Comparison of ENCODE assay signal across 9 cellular contexts in the genomic region with DNA sequence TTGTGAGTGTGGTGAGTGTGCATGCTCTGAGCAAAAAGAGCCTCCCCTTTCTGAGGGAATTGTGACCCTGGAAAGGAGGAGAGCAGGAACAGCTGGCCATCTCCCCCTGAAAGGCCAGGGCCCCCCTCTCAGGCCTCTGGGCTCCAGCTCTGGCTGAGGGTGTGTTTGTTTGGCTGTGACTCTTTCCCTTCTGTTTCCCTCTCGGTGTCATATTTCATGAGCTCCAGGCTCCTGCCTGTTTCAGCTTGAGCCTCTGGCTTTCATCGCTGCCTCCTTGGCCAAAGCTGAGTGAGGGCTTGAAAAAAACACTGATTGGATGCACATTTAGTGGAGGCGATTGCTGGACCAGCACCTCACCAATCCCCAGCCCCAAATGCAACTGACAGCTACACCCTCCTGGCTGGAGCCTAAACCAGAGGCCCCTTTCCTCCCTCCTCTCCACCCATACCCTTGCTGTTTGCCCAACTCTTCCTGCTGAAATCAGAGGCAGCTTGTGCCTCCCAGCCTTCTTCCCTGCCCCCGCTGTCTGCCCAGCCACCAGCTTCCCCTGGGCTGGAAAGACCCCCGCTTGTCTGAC.
A peak's percentile ranks its signal among the peaks of the same experiment; 100 is the strongest.
DNase-seq lines count a peak whose midpoint lies in the region; ATAC-seq and TF ChIP-seq lines count a peak whose summit lies in the region.
"Had no signal": no experiment of that assay in that cellular context is flagged by ENCODE, and none has a peak within 500 bp of the region (broad histone marks: within the 10 kb centered on the region; RNA-seq: fewer than 3 reads in every experiment).

No MANE protein-coding gene starts in this region.

- WGBS in heart right ventricle, 2 donors = 10 to 21% methylated on average over 5 of the region's 5 CpGs
- 19% methylated on average over 5 of the region's 5 CpGs for WGBS in prostate gland

- H3K27me3 ChIP-seq in AG04450 (ENCODE audit: control insufficient read depth, insufficient read depth, low read length) (no peaks in the 10 kb centered on the region), WERI-Rb-1 (ENCODE audit: insufficient read depth, low read depth, severe bottlenecking) (no peaks in the 10 kb centered on the region), heart right ventricle (no peaks in the 10 kb centered on the region), prostate gland (replicated peaks; ENCODE audit: insufficient read depth) (no peaks in the 10 kb centered on the region)

- POLR2A ChIA-PET in AG04450 (lab: Yijun Ruan, JAX) = interaction anchor here (0.5 to 2.4 kb wide), 6 partner anchors 14 to 125 kb away, joined by 3 to 19 read pairs (median 3); a partner anchor contains a TSS

- no peak overlapping the region for H3K27ac Mint-ChIP-seq in activated naive CD4-positive, alpha-beta T cell treated with anti-CD3 and anti-CD28 coated beads, Interleukin-2, amount 10 ng/mL, durations not matched to agents 7 days and 5 days

- H3K4me3 ChIP-seq in AG04450 (ENCODE audit: low read depth, low read length) (peak overlapping the region; percentile 29), WERI-Rb-1 (ENCODE audit: low read depth, low read length) (no peak overlapping the region; the same call in 1 of the 2 replicates), heart right ventricle (peak overlapping the region in 3 of 10 donors; percentile 3 to 13 (median 7)), prostate gland (no peak overlapping the region)

- peaks cover 3% of the 10 kb centered on the region for H3K27me3 Mint-ChIP-seq in activated naive CD4-positive, alpha-beta T cell treated with anti-CD3 and anti-CD28 coated beads, Interleukin-2, amount 10 ng/mL, durations not matched to agents 7 days and 5 days

- intact Hi-C loops in heart right ventricle (cut with DNase I) = loop anchor here in 2 of 10 donors (5.0 to 10.0 kb wide), 2 partner anchors 62 to 64 kb away; a partner anchor contains a TSS
- intact Hi-C loops in prostate gland (cut with DNase I) = no loop called here

- CTCF ChIA-PET in AG04450 (lab: Charles Lee) = interaction anchor here (0.5 to 0.9 kb wide), 4 partner anchors 18 to 660 kb away, joined by 3 to 6 read pairs (median 4); no protein-coding TSS in a partner anchor
- CTCF ChIA-PET in activated naive CD4-positive, alpha-beta T cell treated with anti-CD3 and anti-CD28 coated beads, Interleukin-2, amount 10 ng/mL, durations not matched to agents 7 days and 5 days (lab: Charles Lee) = no interaction called here

- H3K4me3 Mint-ChIP-seq in activated naive CD4-positive, alpha-beta T cell treated with anti-CD3 and anti-CD28 coated beads, Interleukin-2, amount 10 ng/mL, durations not matched to agents 7 days and 5 days = no peak overlapping the region

- H3K27ac ChIP-seq in AG04450 (ENCODE audit: low read depth, low read length) (peak overlapping the region; percentile 83), WERI-Rb-1 (peak overlapping the region; percentile 93), heart right ventricle (peak overlapping the region; percentile 27 to 80 (median 71)), prostate gland (peak overlapping the region; percentile 71 to 74)

- peak; percentile 30 for TF ChIP-seq POLR2A in prostate gland (IDR thresholded peaks at IDR 0.05)

- DNase-seq in AG04450 (ENCODE audit: low read depth, low spot score) (peak; percentile 75), NCI-H1436 (lab: John Stamatoyannopoulos, UW) (peak; percentile 64), WERI-Rb-1 (peak; percentile 95), heart right ventricle (peak; percentile 72 to 84), prostate gland (ENCODE audit: low spot score) (peak; percentile 89)
- DNase-seq in activated naive CD4-positive, alpha-beta T cell treated with anti-CD3 and anti-CD28 coated beads, Interleukin-2, amount 10 ng/mL, durations not matched to agents 7 days and 5 days = no peak
- DNase-seq: DND-41 had no signal

- no peaks in the 10 kb centered on the region for H3K9me3 Mint-ChIP-seq in activated naive CD4-positive, alpha-beta T cell treated with anti-CD3 and anti-CD28 coated beads, Interleukin-2, amount 10 ng/mL, durations not matched to agents 7 days and 5 days

- no peaks in the 10 kb centered on the region for H3K4me1 Mint-ChIP-seq in activated naive CD4-positive, alpha-beta T cell treated with anti-CD3 and anti-CD28 coated beads, Interleukin-2, amount 10 ng/mL, durations not matched to agents 7 days and 5 days

- H3K4me1 ChIP-seq in heart right ventricle (peaks cover 0 to 52% (median 36%) of the 10 kb centered on the region in 9 donors), prostate gland (replicated peaks) (peaks cover 7% of the 10 kb centered on the region)

- H3K9me3 ChIP-seq in AG04450 (ENCODE audit: control insufficient read depth, insufficient read depth, low read length) (no peaks in the 10 kb centered on the region), WERI-Rb-1 (ENCODE audit: severe bottlenecking) (peaks cover 4% of the 10 kb centered on the region), heart right ventricle (no peaks in the 10 kb centered on the region), prostate gland (no peaks in the 10 kb centered on the region)

- ATAC-seq in heart right ventricle (peak; percentile 96 to 97 (median 97)), GM18909 (IDR thresholded peaks at IDR 0.05; ENCODE audit: poor library complexity, unreplicated experiment) (no peak), HG03108 (IDR thresholded peaks at IDR 0.05; ENCODE audit: unreplicated experiment) (no peak)

- H3K36me3 ChIP-seq in WERI-Rb-1 (no peaks in the 10 kb centered on the region), heart right ventricle (no peaks in the 10 kb centered on the region), prostate gland (no peaks in the 10 kb centered on the region)

- TF ChIP-seq CTCF in AG04450 (IDR thresholded peaks at IDR 0.05; ENCODE audit: low read depth, low read length) = no peak
- TF ChIP-seq CTCF in WERI-Rb-1 (IDR thresholded peaks at IDR 0.05; ENCODE audit: low read depth, low read length) = no peak
- TF ChIP-seq CTCF in heart right ventricle (IDR thresholded peaks at IDR 0.05) = no peak
- TF ChIP-seq CTCF in prostate gland (IDR thresholded peaks at IDR 0.05) = no peak

- no peaks in the 10 kb centered on the region for H3K36me3 Mint-ChIP-seq in activated naive CD4-positive, alpha-beta T cell treated with anti-CD3 and anti-CD28 coated beads, Interleukin-2, amount 10 ng/mL, durations not matched to agents 7 days and 5 days

Comparison
In these comparisons a context has a peak if more than half of its experiments do, and no peak if none do; other contexts are left out.
1. ATAC-seq: peak in heart right ventricle (8 of 8); none in GM18909 (single experiment) and HG03108 (single experiment).
2. Peak in every context shown above with its lines, with median percentiles within 50 percentile points of each other: H3K27ac ChIP-seq.